27 cellular contexts compared by ENCODE assay signal in the genomic region with DNA sequence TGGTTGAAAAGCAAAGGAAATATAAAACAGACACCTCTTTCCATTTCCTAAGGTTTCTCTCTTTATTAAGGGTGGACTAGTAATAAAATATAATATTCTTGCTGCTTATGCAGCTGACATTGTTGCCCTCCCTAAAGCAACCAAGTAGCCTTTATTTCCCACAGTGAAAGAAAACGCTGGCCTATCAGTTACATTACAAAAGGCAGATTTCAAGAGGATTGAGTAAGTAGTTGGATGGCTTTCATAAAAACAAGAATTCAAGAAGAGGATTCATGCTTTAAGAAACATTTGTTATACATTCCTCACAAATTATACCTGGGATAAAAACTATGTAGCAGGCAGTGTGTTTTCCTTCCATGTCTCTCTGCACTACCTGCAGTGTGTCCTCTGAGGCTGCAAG.
"Had no signal": no experiment of that assay in that cellular context is flagged by ENCODE, and none has a peak within 500 bp of the region (broad histone marks: within the 10 kb centered on the region; RNA-seq: fewer than 3 reads in every experiment).

No MANE protein-coding gene starts in this region.

- H3K4me1 ChIP-seq: left ventricle myocardium inferior, pancreas, prostate gland, uterus had no signal

- ATAC-seq: natural killer cell; pancreas; right cardiac atrium; sciatic nerve; stimulated activated effector memory CD8-positive, alpha-beta T cell treated with anti-CD3 and anti-CD28 coated beads, Interleukin-12 subunit alpha, Interleukin-12 subunit beta, amount 100 ng/mL, for 72 hours had no signal

- H3K4me3 ChIP-seq: left ventricle myocardium inferior, lung, pancreas, prostate gland, skin epidermis, suprapubic skin, thoracic aorta, tibial nerve, uterus had no signal

- H3K36me3 Mint-ChIP-seq: naive B cell; natural killer cell; stimulated activated effector memory CD8-positive, alpha-beta T cell treated with anti-CD3 and anti-CD28 coated beads, Interleukin-12 subunit alpha, Interleukin-12 subunit beta, amount 100 ng/mL, for 72 hours; type B pancreatic cell had no signal

- DNase-seq: hypothalamus; islet precursor cell; left ventricle myocardium inferior; mesendoderm; naive B cell; natural killer cell; nucleus accumbens; pancreas; retina; right cardiac atrium; stimulated activated CD4-positive, alpha-beta T cell treated with anti-CD3 and anti-CD28 coated beads, Interleukin-12 subunit alpha, Interleukin-12 subunit beta, amount 100 ng/mL, for 4 hours; stimulated activated CD4-positive, alpha-beta T cell treated with anti-CD3 and anti-CD28 coated beads, Interleukin-15, amount 100 ng/mL, for 24 hours; stimulated activated CD4-positive, alpha-beta T cell treated with anti-CD3 and anti-CD28 coated beads, Interleukin-2, amount 100 ng/mL, for 24 hours; stimulated activated CD4-positive, alpha-beta T cell treated with anti-CD3 and anti-CD28 coated beads, Interleukin-4, amount 100 ng/mL, for 24 hours; stimulated activated naive CD4-positive, alpha-beta T cell; uterus had no signal

- H3K9me3 ChIP-seq: left ventricle myocardium inferior, pancreas, prostate gland, suprapubic skin, thoracic aorta, tibial nerve, uterus had no signal

- H3K27me3 Mint-ChIP-seq: stimulated activated naive CD8-positive, alpha-beta T cell treated with anti-CD3 and anti-CD28 coated beads, Interleukin-15, Interleukin-2, amounts not matched to agents 100 ng/mL and 50 ng/mL, for 24 hours; type B pancreatic cell had no signal

- H3K27ac Mint-ChIP-seq: mesothelial cell of epicardium; naive B cell; natural killer cell; stimulated activated effector memory CD8-positive, alpha-beta T cell treated with anti-CD3 and anti-CD28 coated beads, Interleukin-12 subunit alpha, Interleukin-12 subunit beta, amount 100 ng/mL, for 72 hours; stimulated activated naive CD8-positive, alpha-beta T cell treated with anti-CD3 and anti-CD28 coated beads, Interleukin-15, Interleukin-2, amounts not matched to agents 100 ng/mL and 50 ng/mL, for 24 hours; type B pancreatic cell had no signal

- H3K27me3 ChIP-seq: pancreas, suprapubic skin, tibial nerve, uterus had no signal

- H3K4me3 Mint-ChIP-seq: mesothelial cell of epicardium; naive B cell; natural killer cell; stimulated activated effector memory CD8-positive, alpha-beta T cell treated with anti-CD3 and anti-CD28 coated beads, Interleukin-12 subunit alpha, Interleukin-12 subunit beta, amount 100 ng/mL, for 72 hours; stimulated activated naive CD8-positive, alpha-beta T cell treated with anti-CD3 and anti-CD28 coated beads, Interleukin-15, Interleukin-2, amounts not matched to agents 100 ng/mL and 50 ng/mL, for 24 hours; type B pancreatic cell had no signal

- H3K27ac ChIP-seq: left ventricle myocardium inferior, pancreas, prostate gland, skin epidermis, suprapubic skin, thoracic aorta, tibial nerve, uterus had no signal

- H3K36me3 ChIP-seq: uterus had no signal

- H3K4me1 Mint-ChIP-seq: naive B cell, natural killer cell had no signal

- H3K9me3 Mint-ChIP-seq: mesothelial cell of epicardium; naive B cell; natural killer cell; stimulated activated effector memory CD8-positive, alpha-beta T cell treated with anti-CD3 and anti-CD28 coated beads, Interleukin-12 subunit alpha, Interleukin-12 subunit beta, amount 100 ng/mL, for 72 hours; stimulated activated naive CD8-positive, alpha-beta T cell treated with anti-CD3 and anti-CD28 coated beads, Interleukin-15, Interleukin-2, amounts not matched to agents 100 ng/mL and 50 ng/mL, for 24 hours; type B pancreatic cell had no signal

- FAIRE-seq: pancreas had no signal
